ENCODE assay signal across 3 cellular contexts in genomic region chr11:129234978-129235377, GRCh38.
TF ChIP-seq lines count a peak whose summit lies in the region.

No MANE protein-coding gene starts in this region.

TF ChIP-seq in liver, 16 proteins besides CTCF, POLR2A, EP300 and RAD21 (continued from another document):
- TF ChIP-seq, protein P1, sequence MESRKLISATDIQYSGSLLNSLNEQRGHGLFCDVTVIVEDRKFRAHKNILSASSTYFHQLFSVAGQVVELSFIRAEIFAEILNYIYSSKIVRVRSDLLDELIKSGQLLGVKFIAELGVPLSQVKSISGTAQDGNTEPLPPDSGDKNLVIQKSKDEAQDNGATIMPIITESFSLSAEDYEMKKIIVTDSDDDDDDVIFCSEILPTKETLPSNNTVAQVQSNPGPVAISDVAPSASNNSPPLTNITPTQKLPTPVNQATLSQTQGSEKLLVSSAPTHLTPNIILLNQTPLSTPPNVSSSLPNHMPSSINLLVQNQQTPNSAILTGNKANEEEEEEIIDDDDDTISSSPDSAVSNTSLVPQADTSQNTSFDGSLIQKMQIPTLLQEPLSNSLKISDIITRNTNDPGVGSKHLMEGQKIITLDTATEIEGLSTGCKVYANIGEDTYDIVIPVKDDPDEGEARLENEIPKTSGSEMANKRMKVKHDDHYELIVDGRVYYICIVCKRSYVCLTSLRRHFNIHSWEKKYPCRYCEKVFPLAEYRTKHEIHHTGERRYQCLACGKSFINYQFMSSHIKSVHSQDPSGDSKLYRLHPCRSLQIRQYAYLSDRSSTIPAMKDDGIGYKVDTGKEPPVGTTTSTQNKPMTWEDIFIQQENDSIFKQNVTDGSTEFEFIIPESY (IDR thresholded peaks at IDR 0.05): no peak
- no peak for TF ChIP-seq HNF4G (IDR thresholded peaks at IDR 0.05)
- no peak for TF ChIP-seq FOXA1 (IDR thresholded peaks at IDR 0.05)
- no peak for TF ChIP-seq TAF1 (conservative IDR thresholded peaks at IDR 0.05)
- TF ChIP-seq NR2F2 (IDR thresholded peaks at IDR 0.05): no peak
- no peak for TF ChIP-seq EGR1 (IDR thresholded peaks at IDR 0.05; ENCODE audit: low read depth in 2 of 2)
- TF ChIP-seq JUND (IDR thresholded peaks at IDR 0.05): no peak
- TF ChIP-seq HNF4A (conservative IDR thresholded peaks at IDR 0.05): peak; percentile 60 to 65
- no peak for TF ChIP-seq SP1 (IDR thresholded peaks at IDR 0.05)
- no peak for TF ChIP-seq MAX (IDR thresholded peaks at IDR 0.05)
- no peak for TF ChIP-seq ATF3 (IDR thresholded peaks at IDR 0.05)
TF ChIP-seq in liver: peak in this region for 2.

TF ChIP-seq in HepG2, 621 proteins besides CTCF, POLR2A, EP300 and RAD21 (continued from another document):
- TF ChIP-seq ZBTB26 (CRISPR knock-in tag; IDR thresholded peaks at IDR 0.05; ENCODE audit: borderline replicate concordance) (no peak), YEATS4 (CRISPR knock-in tag; IDR thresholded peaks at IDR 0.05; ENCODE audit: borderline replicate concordance) (no peak), ZMYM3 (CRISPR knock-in tag; IDR thresholded peaks at IDR 0.05) (no peak), ZNF337 (CRISPR knock-in tag; IDR thresholded peaks at IDR 0.05; ENCODE audit: borderline replicate concordance, low read depth) (no peak), LRRFIP1 (CRISPR knock-in tag; conservative IDR thresholded peaks at IDR 0.05) (no peak)

TF ChIP-seq in HEK293T, 16 proteins besides CTCF, POLR2A, EP300 and RAD21 (continued from another document):
- TF ChIP-seq PKNOX1 (IDR thresholded peaks at IDR 0.05) (no peak), FOXM1 (IDR thresholded peaks at IDR 0.05; ENCODE audit: borderline replicate concordance) (no peak)
